In the genomic region with DNA sequence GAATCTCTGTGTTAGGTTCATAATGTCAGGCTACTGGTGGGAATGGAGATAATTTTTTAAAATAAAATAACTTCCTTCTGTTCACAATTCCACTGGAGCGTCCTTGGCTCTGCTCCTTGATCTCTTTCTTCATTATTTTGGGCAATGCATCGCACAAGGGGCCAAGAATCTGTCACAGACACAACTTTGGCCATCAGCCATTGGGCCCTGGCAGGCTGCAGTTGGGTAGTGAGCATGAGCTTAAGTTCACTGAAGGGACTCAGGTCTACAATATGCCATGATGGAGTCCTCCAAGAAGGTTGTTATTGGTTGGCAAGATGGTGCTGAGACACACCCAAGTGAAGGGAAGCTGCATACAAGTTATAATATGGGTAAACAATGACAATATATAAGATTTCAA, we compare ENCODE assay signal across 17 cellular contexts. TPM values are rescaled to one million over a fixed set of nuclear protein-coding genes. Genes with fewer than 3 reads are reported as not detected.
"Had no signal": no experiment of that assay in that cellular context is flagged by ENCODE, and none has a peak within 500 bp of the region (broad histone marks: within the 10 kb centered on the region; RNA-seq: fewer than 3 reads in every experiment).

No MANE protein-coding gene starts in this region.

- H3K36me3 ChIP-seq: brain microvascular endothelial cell, upper lobe of left lung had no signal

- H3K4me1 ChIP-seq: upper lobe of left lung had no signal

- H3K27ac ChIP-seq: brain microvascular endothelial cell, epithelial cell of prostate, skin epidermis, upper lobe of left lung had no signal

- H3K27me3 ChIP-seq: brain microvascular endothelial cell, upper lobe of left lung had no signal

- ATAC-seq: activated CD8-positive, alpha-beta T cell treated with anti-CD3 and anti-CD28 coated beads for 36 hours; activated naive CD4-positive, alpha-beta T cell treated with anti-CD3 and anti-CD28 coated beads, Interleukin-2, amount 50 U/mL, for 72 hours; activated T-cell treated with anti-CD3 and anti-CD28 coated beads, Interleukin-2, amount 50 U/mL, for 72 hours; sciatic nerve had no signal

- H3K4me3 ChIP-seq: skin epidermis, upper lobe of left lung had no signal

- H3K9me3 ChIP-seq: upper lobe of left lung had no signal

- DNase-seq: activated B cell treated with CpG ODN at 0.5 μM for 24 hours; activated CD4-positive, alpha-beta T cell treated with anti-CD3 and anti-CD28 coated beads, Interleukin-2, amount 50 U/mL, for 1 hour; activated CD8-positive, alpha-beta T cell treated with anti-CD3 and anti-CD28 coated beads for 36 hours; activated naive CD4-positive, alpha-beta T cell; activated T-cell treated with anti-CD3 and anti-CD28 coated beads, Interleukin-2, amount 50 U/mL, for 72 hours; brain microvascular endothelial cell; dermis blood vessel endothelial cell; effector CD4-positive, alpha-beta T cell; mammary epithelial cell; stimulated activated CD4-positive, alpha-beta T cell treated with anti-CD3 and anti-CD28 coated beads, Interleukin-12 subunit alpha, Interleukin-12 subunit beta, amount 100 ng/mL, for 4 hours; stimulated activated CD4-positive, alpha-beta T cell treated with anti-CD3 and anti-CD28 coated beads, Interleukin-4, amount 100 ng/mL, for 1 hour; T-helper 1 cell; upper lobe of left lung had no signal

RNA-seq across cellular contexts. Expression of a gene that starts 40.0 kb away (rescaled TPM):
- total RNA-seq: activated B cell treated with CpG ODN at 0.5 μM for 24 hours; activated CD8-positive, alpha-beta T cell treated with anti-CD3 and anti-CD28 coated beads for 36 hours; activated naive CD4-positive, alpha-beta T cell treated with anti-CD3 and anti-CD28 coated beads, Interleukin-2, amount 50 U/mL, for 72 hours; activated T-cell treated with anti-CD3 and anti-CD28 coated beads, Interleukin-2, amount 50 U/mL, for 72 hours had no signal
